33 cellular contexts compared by ENCODE assay signal in the genomic region with DNA sequence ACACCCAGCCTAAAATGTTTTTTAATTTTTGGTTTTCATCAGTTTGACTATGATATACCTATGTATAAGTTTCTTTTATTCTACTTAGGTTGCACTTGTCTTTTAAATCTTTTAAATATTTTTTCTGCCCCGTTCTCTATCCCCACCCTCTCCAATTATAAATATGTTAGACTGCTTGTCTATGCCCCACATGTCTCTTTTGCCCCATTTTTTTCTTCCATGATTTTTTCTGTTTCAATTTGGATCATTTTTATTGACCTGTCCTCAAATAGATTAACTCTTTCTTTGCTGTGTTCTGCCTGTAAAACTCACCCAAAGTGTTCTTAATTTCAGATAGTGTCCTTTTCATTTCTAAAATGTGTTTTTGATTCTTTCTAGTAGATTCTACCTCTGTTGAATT.
"Had no signal": no experiment of that assay in that cellular context is flagged by ENCODE, and none has a peak within 500 bp of the region (broad histone marks: within the 10 kb centered on the region; RNA-seq: fewer than 3 reads in every experiment).

No MANE protein-coding gene starts in this region.

- H3K4me2 ChIP-seq: KMS-11 had no signal

- H3K27me3 ChIP-seq: MG63 had no signal

- H3K36me3 ChIP-seq: MG63 had no signal

- H3K9ac ChIP-seq: KMS-11 had no signal

- DNase-seq: Karpas-422, Kasumi-1, MM.1S, MV-4-11, NCI-H1048, NCI-H1092, NCI-H1092 treated with DMSO at 0.1 percent for 48 hours, NCI-H1105, NCI-H1105 treated with DMSO at 0.1 percent for 48 hours, NCI-H1417, NCI-H1417 treated with DMSO at 0.1 percent for 48 hours, NCI-H1436, NCI-H1436 treated with DMSO at 0.1 percent for 48 hours, NCI-H146, NCI-H1694, NCI-H1694 treated with DMSO at 0.1 percent for 48 hours, NCI-H187, NCI-H187 treated with DMSO at 0.1 percent for 48 hours, NCI-H1930, NCI-H2029, NCI-H2029 treated with DMSO at 0.1 percent for 48 hours, NCI-H2081, NCI-H2081 treated with DMSO at 0.1 percent for 48 hours, NCI-H2107, NCI-H2171, NCI-H2227 treated with DMSO at 0.1 percent for 48 hours, NCI-H226, NCI-H345, NCI-H510A, NCI-H510A treated with DMSO at 0.1 percent for 48 hours, NCI-H524 had no signal

- H3K4me3 ChIP-seq: MG63 had no signal

- H3K27ac ChIP-seq: KMS-11 had no signal
